Comparison of ENCODE assay signal across 10 cellular contexts in the genomic region with DNA sequence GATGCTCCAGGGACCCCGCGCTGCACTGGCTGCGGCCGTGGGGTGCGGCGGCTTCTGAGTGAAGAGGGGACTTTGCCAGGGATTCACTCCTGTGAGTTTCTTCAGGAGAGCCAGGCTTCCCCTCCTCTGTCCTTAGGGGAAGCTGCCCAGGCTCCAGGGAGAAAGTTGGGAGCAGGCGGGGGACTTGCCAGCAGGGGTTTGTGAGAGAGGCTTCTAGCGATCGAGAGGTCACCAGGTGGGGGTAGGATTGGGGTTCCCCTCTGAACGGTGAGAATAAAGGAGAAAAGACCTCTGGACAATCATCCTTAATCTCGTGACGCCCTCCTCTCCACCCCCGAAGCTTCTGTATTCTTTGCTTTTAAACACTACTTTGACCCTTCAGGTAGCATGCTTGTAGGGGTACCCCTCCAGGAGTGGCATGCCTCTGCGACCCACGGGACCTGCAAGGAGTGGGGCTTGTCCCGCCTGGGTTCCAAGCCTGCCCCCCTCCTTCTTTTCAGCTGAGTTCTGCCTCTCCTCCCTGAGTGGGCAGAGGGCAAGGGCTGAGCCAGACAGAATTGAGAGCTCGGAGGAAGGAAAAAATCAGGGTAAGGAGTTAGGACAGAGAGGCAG. TPM values are rescaled to one million over a fixed set of nuclear protein-coding genes. Genes with fewer than 3 reads are reported as not detected.
A peak's percentile ranks its signal among the peaks of the same experiment; 100 is the strongest.
DNase-seq lines count a peak whose midpoint lies in the region; ATAC-seq and TF ChIP-seq lines count a peak whose summit lies in the region.
"Had no signal": no experiment of that assay in that cellular context is flagged by ENCODE, and none has a peak within 500 bp of the region (broad histone marks: within the 10 kb centered on the region; RNA-seq: fewer than 3 reads in every experiment).

No MANE protein-coding gene starts in this region.

- TF ChIP-seq CTCF in breast epithelium (IDR thresholded peaks at IDR 0.05) (no peak), MCF 10A (IDR thresholded peaks at IDR 0.05; ENCODE audit: unreplicated experiment) (no peak), cardiac fibroblast (IDR thresholded peaks at IDR 0.05; ENCODE audit: low read depth, low read length) (no peak), transverse colon (IDR thresholded peaks at IDR 0.05) (no peak)

- no peak overlapping the region for H4K8ac ChIP-seq in mesendoderm (ENCODE audit: low read depth, low read length)

- H3K56ac ChIP-seq in mesendoderm (ENCODE audit: low read length): peak overlapping the region; percentile 89

- BruUV-seq in MCF 10A (replicated peaks; lab: Mats Ljungman, UMichigan): no TSS peak

- peak overlapping the region; percentile 64 for H3K18ac ChIP-seq in mesendoderm (ENCODE audit: low read length)

- POLR2A ChIA-PET in MCF 10A (lab: Yijun Ruan, JAX): no interaction called here

- H3K9me3 Mint-ChIP-seq in MCF 10A (ENCODE audit: unreplicated experiment): no peaks in the 10 kb centered on the region

- H3K79me2 ChIP-seq in mesendoderm (ENCODE audit: control insufficient read depth, insufficient read depth, low read length): no peaks in the 10 kb centered on the region

- H2BK120ac ChIP-seq in mesendoderm (ENCODE audit: low read depth, low read length): no peak overlapping the region

- ATAC-seq in HG02884 (IDR thresholded peaks at IDR 0.05; ENCODE audit: unreplicated experiment) (no peak), HG03521 (IDR thresholded peaks at IDR 0.05; ENCODE audit: unreplicated experiment) (no peak)

- in situ Hi-C loops in transverse colon (cut with MboI; ENCODE audit: low pct_ligation_motif_present in 1 of 4, low pct_unique_long_range_greater_than_20kb in 1 of 4, low sequenced_read_pairs in 3 of 4): no loop called here

- H3K27ac Mint-ChIP-seq in MCF 10A (ENCODE audit: low read depth, unreplicated experiment): no peak overlapping the region
- H3K27ac Mint-ChIP-seq: activated naive CD4-positive, alpha-beta T cell treated with anti-CD3 and anti-CD28 coated beads, Interleukin-2, amount 50 U/mL, for 72 hours had no signal

- CTCF ChIA-PET in MCF 10A (lab: Yijun Ruan, JAX): interaction anchor here (0.6 kb wide), 1 partner anchor 180 kb away, joined by 3 read pairs; no protein-coding TSS in a partner anchor

- H2BK5ac ChIP-seq in mesendoderm (ENCODE audit: low read length): no peak overlapping the region

- no peak overlapping the region for H3K4me3 Mint-ChIP-seq in MCF 10A (ENCODE audit: unreplicated experiment)

- H3K36me3 ChIP-seq in breast epithelium (no peaks in the 10 kb centered on the region), mesendoderm (ENCODE audit: control insufficient read depth, insufficient read depth, low read length) (no peaks in the 10 kb centered on the region), transverse colon (no peaks in the 10 kb centered on the region)

- no peaks in the 10 kb centered on the region for H3K79me1 ChIP-seq in mesendoderm (ENCODE audit: low read length)

- H3K4me3 ChIP-seq in breast epithelium (peak overlapping the region; percentile 47 to 67 (median 48)), cardiac fibroblast (replicated peaks in 1 of 2; ENCODE audit: low read depth in 2 of 2, low read length in 2 of 2) (peak overlapping the region; percentile 33 to 47), mesendoderm (ENCODE audit: low read length) (peak overlapping the region; percentile 67), transverse colon (peak overlapping the region; percentile 28 to 56 (median 41))

- no peak overlapping the region for H2AK5ac ChIP-seq in mesendoderm (ENCODE audit: low read length)

- no peak overlapping the region for H3K4ac ChIP-seq in mesendoderm (ENCODE audit: low read depth, low read length)

- no peak overlapping the region for H2BK15ac ChIP-seq in mesendoderm (replicated peaks; ENCODE audit: low read depth)

- intact Hi-C loops in breast epithelium (cut with DNase I; ENCODE audit: low total_unique reads): no loop called here
- intact Hi-C loops in MCF 10A (cut with micrococcal nuclease): no loop called here
- intact Hi-C loops in transverse colon (cut with DNase I; ENCODE audit: low total_unique reads): no loop called here

- no peak overlapping the region for H3K23ac ChIP-seq in mesendoderm (ENCODE audit: low read length)

- H3K27ac ChIP-seq in breast epithelium (no peak overlapping the region), mesendoderm (ENCODE audit: low read depth, low read length) (no peak overlapping the region), transverse colon (no peak overlapping the region)

- DNase-seq in breast epithelium (ENCODE audit: low spot score in 2 of 2): no peak
- DNase-seq in MCF 10A (ENCODE audit: unreplicated experiment): no peak
- DNase-seq in cardiac fibroblast (ENCODE audit: low read depth in 2 of 2): no peak
- no peak for DNase-seq in mesendoderm
- DNase-seq in transverse colon: no peak
- DNase-seq in kidney glomerular epithelial cell (lab: John Stamatoyannopoulos, UW): no peak
- DNase-seq: midbrain had no signal

- no peaks in the 10 kb centered on the region for H3K4me1 Mint-ChIP-seq in MCF 10A (ENCODE audit: insufficient read depth, unreplicated experiment)

- H3K27me3 Mint-ChIP-seq in MCF 10A (ENCODE audit: insufficient read depth, unreplicated experiment): peaks cover 46% of the 10 kb centered on the region

- no CpG with 5 or more reads among the region's 17 CpGs for WGBS in mesendoderm (ENCODE audit: extremely low coverage, insufficient coverage, low lambda C conversion rate)
- 14% methylated on average over 17 of the region's 17 CpGs; no CpG with 5 or more reads in 1 of the 2 donors for WGBS in transverse colon (ENCODE audit: low coverage in 1 of 2), 2 donors

- peak overlapping the region; percentile 70 for H3K4me2 ChIP-seq in mesendoderm (ENCODE audit: low read length)

- H3K4me1 ChIP-seq in breast epithelium (no peaks in the 10 kb centered on the region), mesendoderm (ENCODE audit: control insufficient read depth, low read depth, low read length) (no peaks in the 10 kb centered on the region), transverse colon (peaks cover 4 to 15% (median 12%) of the 10 kb centered on the region in 4 donors)

- TF ChIP-seq POLR2A in breast epithelium (IDR thresholded peaks at IDR 0.05) (no peak), transverse colon (IDR thresholded peaks at IDR 0.05) (no peak)

- TF ChIP-seq EP300 in transverse colon (IDR thresholded peaks at IDR 0.05; ENCODE audit: low read depth): no peak

- H3K27me3 ChIP-seq in breast epithelium (peaks cover 0 to 46% of the 10 kb centered on the region in 2 donors), mesendoderm (ENCODE audit: insufficient read depth, low read length, poor library complexity) (no peaks in the 10 kb centered on the region), transverse colon (peaks cover 76% of the 10 kb centered on the region)

- no peaks in the 10 kb centered on the region for H3K36me3 Mint-ChIP-seq in MCF 10A (ENCODE audit: insufficient read depth, unreplicated experiment)

- H3K9me3 ChIP-seq in breast epithelium: no peaks in the 10 kb centered on the region
- H3K9me3 ChIP-seq in transverse colon: no peaks in the 10 kb centered on the region

- H3K9ac ChIP-seq in mesendoderm (ENCODE audit: low read length): peak overlapping the region; percentile 78

- H4K5ac ChIP-seq in mesendoderm (ENCODE audit: low read length): no peak overlapping the region

RNA-seq across cellular contexts. Expression of gene PROKR1, which starts 0.6 kb away (rescaled TPM):
- total RNA-seq in breast epithelium (under 1 TPM in 2 of 3 donors, not detected in 1; 0.66 to 0.80 TPM), MCF 10A (2022) (not detected in 2 replicates), transverse colon (1 to 10 TPM in 1 of 4 donors, under 1 TPM in 1, not detected in 2; 0.16 to 2.2 TPM)
- polyA plus RNA-seq in mesendoderm (2013, experiment 1 of 2): 1.0 TPM
- polyA plus RNA-seq in mesendoderm (2013, experiment 2 of 2): 0.95 TPM
- total RNA-seq: activated naive CD4-positive, alpha-beta T cell treated with anti-CD3 and anti-CD28 coated beads, Interleukin-2, amount 50 U/mL, for 72 hours had no signal
